ENCODE assay signal across 12 cellular contexts in the genomic region with DNA sequence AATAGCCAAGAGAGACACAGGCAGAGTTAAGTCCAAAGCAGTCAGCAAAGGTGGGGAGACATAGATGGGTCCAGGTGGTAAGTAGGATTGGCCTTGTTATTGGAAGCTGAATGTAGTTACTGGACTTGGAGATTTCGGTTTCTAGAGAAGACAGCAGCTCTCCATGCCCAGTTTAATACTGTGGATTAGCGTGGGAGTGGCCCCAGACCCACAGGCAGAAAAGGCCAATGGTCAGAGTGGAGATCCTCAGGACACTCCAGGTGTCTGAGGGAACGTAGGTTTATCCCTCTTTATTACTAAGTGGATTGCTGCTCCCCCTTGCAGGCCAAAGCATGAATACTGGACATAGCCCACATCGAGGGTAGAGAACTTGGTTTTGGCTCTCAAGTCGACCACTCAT.
DNase-seq lines count a peak whose midpoint lies in the region; FAIRE-seq and TF ChIP-seq lines count a peak whose summit lies in the region.
"Had no signal": no experiment of that assay in that cellular context is flagged by ENCODE, and none has a peak within 500 bp of the region (broad histone marks: within the 10 kb centered on the region; RNA-seq: fewer than 3 reads in every experiment).

No MANE protein-coding gene starts in this region.

- H3K27me3 ChIP-seq in keratinocyte (ENCODE audit: control insufficient read depth, extremely low read depth, insufficient read depth, low read length) (no peaks in the 10 kb centered on the region), stomach (no peaks in the 10 kb centered on the region)

- peak overlapping the region; percentile 1 for H3K4me2 ChIP-seq in keratinocyte (ENCODE audit: control insufficient read depth, extremely low read depth, insufficient read depth, low read depth, low read length)

- H3K27ac ChIP-seq in RWPE1, result peak overlapping the region; percentile 100
- H3K27ac ChIP-seq in keratinocyte (ENCODE audit: control insufficient read depth, insufficient read depth, low read length), result no peak overlapping the region
- H3K27ac ChIP-seq in stomach, result peak overlapping the region in 4 of 5 donors; percentile 86 to 98 (median 96)
- H3K27ac ChIP-seq: PC-9 had no signal

- CTCF ChIA-PET in RWPE1 (lab: Yijun Ruan, JAX), result no interaction called here
- CTCF ChIA-PET in activated CD4-positive, alpha-beta memory T cell treated with anti-CD3 and anti-CD28 coated beads for 36 hours (lab: Charles Lee), result interaction anchor here (1.5 to 4.9 kb wide), 2 partner anchors 9 to 1207 kb away, joined by 4 to 22 read pairs; no protein-coding TSS in a partner anchor

- TF ChIP-seq CTCF in CD14-positive monocyte (IDR thresholded peaks at IDR 0.05) (no peak), RWPE1 (conservative IDR thresholded peaks at IDR 0.05; ENCODE audit: low read depth) (no peak), keratinocyte (optimal IDR thresholded peaks at IDR 0.05 in 1 of 3, IDR thresholded peaks at IDR 0.05 in 1 of 3, conservative IDR thresholded peaks at IDR 0.05 in 1 of 3; ENCODE audit: extremely low read depth in 1 of 3, insufficient read depth in 2 of 3, low read length in 3 of 3) (no peak), stomach (IDR thresholded peaks at IDR 0.05) (no peak), osteocyte (IDR thresholded peaks at IDR 0.05) (no peak)

- no peaks in the 10 kb centered on the region for H4K20me1 ChIP-seq in keratinocyte (ENCODE audit: control insufficient read depth, extremely low read depth, insufficient read depth, low read length)

- H3K9me3 Mint-ChIP-seq in CD14-positive monocyte, result no peaks in the 10 kb centered on the region
- H3K9me3 Mint-ChIP-seq in osteocyte (ENCODE audit: unreplicated experiment), result no peaks in the 10 kb centered on the region
- H3K9me3 Mint-ChIP-seq in activated CD4-positive, alpha-beta memory T cell treated with anti-CD3 and anti-CD28 coated beads for 36 hours, result no peaks in the 10 kb centered on the region
- H3K9me3 Mint-ChIP-seq: natural killer cell had no signal

- intact Hi-C loops in CD14-positive monocyte (cut with micrococcal nuclease), result loop anchor here (5.0 to 10.0 kb wide), 5 partner anchors 34 to 512 kb away; no protein-coding TSS in a partner anchor
- intact Hi-C loops in stomach (cut with DNase I; ENCODE audit: low total_unique reads), result loop anchor here (10.0 kb wide), 1 partner anchor 1212 kb away; no protein-coding TSS in a partner anchor
- intact Hi-C loops in activated CD4-positive, alpha-beta memory T cell treated with anti-CD3 and anti-CD28 coated beads for 36 hours (cut with micrococcal nuclease), result no loop called here

- DNase-seq in CD14-positive monocyte (ENCODE audit: low spot score), result no peak
- DNase-seq in RWPE1 (ENCODE audit: low spot score), result no peak
- DNase-seq in keratinocyte (ENCODE audit: low read depth, low spot score), result no peak
- DNase-seq in stomach, result no peak
- DNase-seq in NCI-H774 (lab: John Stamatoyannopoulos, UW), result no peak
- DNase-seq in osteocyte (ENCODE audit: extremely low spot score, unreplicated experiment), result no peak
- DNase-seq in KBM-7, result no peak
- no peak for DNase-seq in activated CD4-positive, alpha-beta memory T cell treated with anti-CD3 and anti-CD28 coated beads for 36 hours
- DNase-seq: natural killer cell; PC-9; stimulated activated CD4-positive, alpha-beta T cell treated with anti-CD3 and anti-CD28 coated beads, Interleukin-12 subunit alpha, Interleukin-12 subunit beta, amount 100 ng/mL, for 4 hours had no signal

- H3K4me3 Mint-ChIP-seq in CD14-positive monocyte (peak overlapping the region; percentile 83 to 88), osteocyte (ENCODE audit: unreplicated experiment) (no peak overlapping the region)
- H3K4me3 Mint-ChIP-seq in activated CD4-positive, alpha-beta memory T cell treated with anti-CD3 and anti-CD28 coated beads for 36 hours, result no peak overlapping the region
- H3K4me3 Mint-ChIP-seq: natural killer cell had no signal

- H3K36me3 Mint-ChIP-seq in CD14-positive monocyte (peaks cover 14 to 17% of the 10 kb centered on the region in 2 donors), osteocyte (ENCODE audit: unreplicated experiment) (no peaks in the 10 kb centered on the region)
- no peaks in the 10 kb centered on the region for H3K36me3 Mint-ChIP-seq in activated CD4-positive, alpha-beta memory T cell treated with anti-CD3 and anti-CD28 coated beads for 36 hours
- H3K36me3 Mint-ChIP-seq: natural killer cell had no signal

- dilution Hi-C loops in keratinocyte (cut with MboI; ENCODE audit: extremely low pct_ligation_motif_present, low sequenced_read_pairs), result loop anchor here (25.0 kb wide), 1 partner anchor 1209 kb away; a partner anchor contains a TSS

- H3K4me1 ChIP-seq in keratinocyte (ENCODE audit: control insufficient read depth, extremely low read depth, insufficient read depth, low read length) (peaks cover 34% of the 10 kb centered on the region), stomach (peaks cover 36 to 61% (median 53%) of the 10 kb centered on the region in 4 donors)

- no peaks in the 10 kb centered on the region for H3K79me2 ChIP-seq in keratinocyte (ENCODE audit: control insufficient read depth, insufficient read depth, low read length)

- TF ChIP-seq POLR2A in stomach (IDR thresholded peaks at IDR 0.05), result no peak

- POLR2A ChIA-PET in RWPE1 (lab: Yijun Ruan, JAX; ENCODE audit: low non-redundant PET), result no interaction called here
- POLR2A ChIA-PET in activated CD4-positive, alpha-beta memory T cell treated with anti-CD3 and anti-CD28 coated beads for 36 hours (lab: Charles Lee), result no interaction called here

- no peak for TF ChIP-seq EP300 in stomach (IDR thresholded peaks at IDR 0.05)

- H3K27me3 Mint-ChIP-seq in CD14-positive monocyte (ENCODE audit: low read depth in 3 of 3) (peaks cover 0 to 2% (median 0%) of the 10 kb centered on the region in 3 donors), osteocyte (ENCODE audit: unreplicated experiment) (no peaks in the 10 kb centered on the region)
- peaks cover 14% of the 10 kb centered on the region for H3K27me3 Mint-ChIP-seq in activated CD4-positive, alpha-beta memory T cell treated with anti-CD3 and anti-CD28 coated beads for 36 hours

- H3K4me3 ChIP-seq in keratinocyte (ENCODE audit: control insufficient read depth in 2 of 3, extremely low read depth in 1 of 3, insufficient read depth in 2 of 3, low read depth in 1 of 3, low read length in 3 of 3) (no peak overlapping the region), stomach (peak overlapping the region in 1 of 4 donors; percentile 38)
- H3K4me3 ChIP-seq: PC-9 had no signal

- H3K27ac Mint-ChIP-seq in CD14-positive monocyte (peak overlapping the region; percentile 98 to 100 (median 99)), osteocyte (ENCODE audit: unreplicated experiment) (no peak overlapping the region)
- no peak overlapping the region for H3K27ac Mint-ChIP-seq in activated CD4-positive, alpha-beta memory T cell treated with anti-CD3 and anti-CD28 coated beads for 36 hours
- H3K27ac Mint-ChIP-seq: natural killer cell had no signal

- FAIRE-seq in keratinocyte (lab: Jason Lieb, UNC), result no peak
- FAIRE-seq: G401.6 had no signal

- WGBS in stomach, 5 donors, result 89 to 92% (median 91%) methylated on average over 5 of the region's 5 CpGs

- no peak overlapping the region for H3K9ac ChIP-seq in keratinocyte (ENCODE audit: control insufficient read depth, extremely low read depth, insufficient read depth, low read length)

- in situ Hi-C loops in KBM-7 (cut with MboI; ENCODE audit: low pct_unique_long_range_greater_than_20kb, low sequenced_read_pairs), result no loop called here

- H3K9me3 ChIP-seq in keratinocyte (ENCODE audit: control insufficient read depth, low read depth, low read length), result no peaks in the 10 kb centered on the region
- H3K9me3 ChIP-seq in stomach, result no peaks in the 10 kb centered on the region

- H3K9me1 ChIP-seq in keratinocyte (ENCODE audit: control insufficient read depth, extremely low read depth, insufficient read depth, low read length), result no peaks in the 10 kb centered on the region

- H3K4me1 Mint-ChIP-seq in CD14-positive monocyte, result peaks cover 94% of the 10 kb centered on the region
- peaks cover 44% of the 10 kb centered on the region for H3K4me1 Mint-ChIP-seq in osteocyte (ENCODE audit: unreplicated experiment)
- H3K4me1 Mint-ChIP-seq in activated CD4-positive, alpha-beta memory T cell treated with anti-CD3 and anti-CD28 coated beads for 36 hours (ENCODE audit: low read depth), result peaks cover 25% of the 10 kb centered on the region
- H3K4me1 Mint-ChIP-seq: natural killer cell had no signal

- no peaks in the 10 kb centered on the region for H3K36me3 ChIP-seq in keratinocyte (ENCODE audit: control insufficient read depth in 2 of 2, extremely low read depth in 1 of 2, insufficient read depth in 2 of 2, low read length in 2 of 2)
- no peaks in the 10 kb centered on the region for H3K36me3 ChIP-seq in stomach

- no peak overlapping the region for H2AFZ ChIP-seq in keratinocyte (ENCODE audit: control insufficient read depth, low read length)
- H2AFZ ChIP-seq: PC-9 had no signal

Comparison
In these comparisons a context has a peak if more than half of its experiments do, and no peak if none do; other contexts are left out.
1. H3K27ac Mint-ChIP-seq: peak in CD14-positive monocyte (7 of 7); none in osteocyte (single experiment) and activated CD4-positive, alpha-beta memory T cell treated with anti-CD3 and anti-CD28 coated beads for 36 hours (single experiment).
2. H3K4me3 Mint-ChIP-seq: peak in CD14-positive monocyte (2 of 2); none in osteocyte (single experiment) and activated CD4-positive, alpha-beta memory T cell treated with anti-CD3 and anti-CD28 coated beads for 36 hours (single experiment).